ENCODE assay signal across 8 cellular contexts in genomic region chr1:32448186-32448772, GRCh38. TPM values are rescaled to one million over a fixed set of nuclear protein-coding genes. Genes with fewer than 3 reads are reported as not detected.
A peak's percentile ranks its signal among the peaks of the same experiment; 100 is the strongest.
DNase-seq lines count a peak whose midpoint lies in the region; TF ChIP-seq lines count a peak whose summit lies in the region.
"Not testable (repeated sequence)": the region's sequence is repeated elsewhere in the genome, so short reads cannot be mapped to it uniquely, and the experiment has no call there.

No MANE protein-coding gene starts in this region.

- not testable (repeated sequence) for H2AFZ ChIP-seq in Karpas-422 (ENCODE audit: low read length)

- H3K36me3 ChIP-seq in Karpas-422 (ENCODE audit: insufficient read depth, low read length); iPS-15b (ENCODE audit: control insufficient read depth, insufficient read depth, low read length); transverse colon: not testable (repeated sequence)

- not testable (repeated sequence) for H3K27ac ChIP-seq in Karpas-422 (ENCODE audit: low read length)
- peak overlapping the region in 1 of 4 donors; percentile 27 for H3K27ac ChIP-seq in transverse colon

- not testable (repeated sequence) for TF ChIP-seq POLR2A in transverse colon (IDR thresholded peaks at IDR 0.05)

- H3K9me3 ChIP-seq in Karpas-422 (ENCODE audit: low read length); iPS-15b (ENCODE audit: control insufficient read depth, insufficient read depth, low read length); transverse colon: not testable (repeated sequence)

- not testable (repeated sequence) for H3K27me3 ChIP-seq in Karpas-422 (ENCODE audit: low read length); iPS-15b (ENCODE audit: control insufficient read depth, insufficient read depth, low read length); transverse colon

- not testable (repeated sequence) for H3K27ac Mint-ChIP-seq in progenitor cell of endocrine pancreas

- not testable (repeated sequence) for H4K20me1 ChIP-seq in Karpas-422 (ENCODE audit: insufficient read depth, low read depth, low read length)

- not testable (repeated sequence) for H3K36me3 Mint-ChIP-seq in progenitor cell of endocrine pancreas (ENCODE audit: insufficient read depth)

- TF ChIP-seq CTCF in progenitor cell of endocrine pancreas (IDR thresholded peaks at IDR 0.05; ENCODE audit: unreplicated experiment) (peak; percentile 84), transverse colon (IDR thresholded peaks at IDR 0.05) (peak; percentile 78 to 89 (median 88))

- not testable (repeated sequence) for H3K4me1 ChIP-seq in Karpas-422 (ENCODE audit: low read length); transverse colon
- H3K4me1 ChIP-seq in iPS-15b (ENCODE audit: control insufficient read depth, insufficient read depth, low read length), result peaks cover 27% of the 10 kb centered on the region

- WGBS in transverse colon (ENCODE audit: low coverage in 1 of 2), 2 donors, result 0 to 38% methylated on average over 5 to 12 of the region's 12 CpGs

- not testable (repeated sequence) for H3K27me3 Mint-ChIP-seq in progenitor cell of endocrine pancreas

- intact Hi-C loops in transverse colon (cut with DNase I; ENCODE audit: low total_unique reads), result not testable (repeated sequence)

- in situ Hi-C loops in transverse colon (cut with MboI; ENCODE audit: low pct_ligation_motif_present in 1 of 4, low pct_unique_long_range_greater_than_20kb in 1 of 4, low sequenced_read_pairs in 3 of 4), result not testable (repeated sequence)

- not testable (repeated sequence) for H3K79me2 ChIP-seq in Karpas-422 (ENCODE audit: low read length)

- peaks cover 14% of the 10 kb centered on the region for H3K9me3 Mint-ChIP-seq in progenitor cell of endocrine pancreas (ENCODE audit: low read depth)

- H3K9me2 ChIP-seq in Karpas-422 (replicated peaks; ENCODE audit: insufficient read depth, low read length), result not testable (repeated sequence)

- H3K4me2 ChIP-seq in Karpas-422 (ENCODE audit: low read depth, low read length, poor library complexity, severe bottlenecking), result not testable (repeated sequence)

- peaks cover 11% of the 10 kb centered on the region for H3K4me1 Mint-ChIP-seq in progenitor cell of endocrine pancreas (ENCODE audit: low read depth)

- DNase-seq in EH (ENCODE audit: low read depth) (peak; percentile 81), Karpas-422 (peak; percentile 82), cerebellar cortex (ENCODE audit: low spot score) (peak; percentile 92), progenitor cell of endocrine pancreas (ENCODE audit: low spot score, unreplicated experiment) (peak; percentile 62), transverse colon (peak; percentile 77)
- DNase-seq in NK-92 treated with Interleukin-12 subunit alpha and Interleukin-12 subunit beta, amount 100 ng/mL, for 24 hours (lab: John Stamatoyannopoulos, UW), result peak; percentile 22
- DNase-seq in activated CD4-positive, alpha-beta T cell treated with anti-CD3 and anti-CD28 coated beads for 48 hours, result peak; percentile 63

- not testable (repeated sequence) for H3K4me3 ChIP-seq in Karpas-422 (ENCODE audit: low read length)
- peak overlapping the region; percentile 32 for H3K4me3 ChIP-seq in iPS-15b (ENCODE audit: low read depth, low read length)
- H3K4me3 ChIP-seq in transverse colon, result peak overlapping the region in 2 of 4 donors; percentile 0 to 22

- peak overlapping the region; percentile 50 for H3K4me3 Mint-ChIP-seq in progenitor cell of endocrine pancreas (ENCODE audit: low read depth)

- not testable (repeated sequence) for H3K9ac ChIP-seq in Karpas-422 (ENCODE audit: low read length); iPS-15b (ENCODE audit: low read depth, low read length)

- TF ChIP-seq EP300 in transverse colon (IDR thresholded peaks at IDR 0.05; ENCODE audit: low read depth), result not testable (repeated sequence)

RNA-seq across cellular contexts. Expression of gene ZBTB8B, which starts 16.6 kb away (rescaled TPM):
- not detected in 2 replicates for total RNA-seq in Karpas-422 (2014; rRNA removed; shearing (Covaris generic); ENCODE audit: low replicate concordance)
- 4.3 and 4.7 TPM in 2 replicates for total RNA-seq in progenitor cell of endocrine pancreas
- total RNA-seq in transverse colon, result under 1 TPM in 1 of 4 donors, not detected in 3; under 0.01 TPM

RNA-seq across cellular contexts. Expression of gene BSDC1, which starts 54.0 kb away (rescaled TPM):
- 45.1 and 50.0 TPM in 2 replicates for total RNA-seq in Karpas-422 (2014; rRNA removed; shearing (Covaris generic); ENCODE audit: low replicate concordance)
- total RNA-seq in progenitor cell of endocrine pancreas (91.0 and 93.6 TPM in 2 replicates), transverse colon (100 to 1,000 TPM in 3 of 4 donors, 10 to 100 TPM in 1; 94.8 to 140 (median 117) TPM)

Comparison
In these comparisons a context has a peak if more than half of its experiments do, and no peak if none do; other contexts are left out.
1. DNase-seq: peak in every context shown above with its lines; median percentile 92 in cerebellar cortex; 82 in Karpas-422; 81 in EH; 77 in transverse colon; 63 in activated CD4-positive, alpha-beta T cell treated with anti-CD3 and anti-CD28 coated beads for 48 hours; 62 in progenitor cell of endocrine pancreas; 22 in NK-92 treated with Interleukin-12 subunit alpha and Interleukin-12 subunit beta, amount 100 ng/mL, for 24 hours.